In genomic region chr1:27682351-27682944, GRCh38 we compare ENCODE assay signal across 20 cellular contexts. TPM values are rescaled to one million over a fixed set of nuclear protein-coding genes. Genes with fewer than 3 reads are reported as not detected.
"Had no signal": no experiment of that assay in that cellular context is flagged by ENCODE, and none has a peak within 500 bp of the region (broad histone marks: within the 10 kb centered on the region; RNA-seq: fewer than 3 reads in every experiment).

No MANE protein-coding gene starts in this region.

- DNase-seq: activated CD4-positive, alpha-beta T cell treated with anti-CD3 and anti-CD28 coated beads for 36 hours; activated CD4-positive, alpha-beta T cell treated with anti-CD3 and anti-CD28 coated beads, Interleukin-2, amount 50 U/mL, for 48 hours; activated naive CD8-positive, alpha-beta T cell treated with anti-CD3 and anti-CD28 coated beads for 36 hours; amniotic stem cell; glutamatergic neuron; hypothalamus; left lung; mammary epithelial cell; naive thymus-derived CD4-positive, alpha-beta T cell; stimulated activated CD4-positive, alpha-beta T cell treated with anti-CD3 and anti-CD28 coated beads, Interleukin-4, amount 100 ng/mL, for 24 hours; SW 1271; T-helper 2 cell had no signal

- H3K4me2 ChIP-seq: neural progenitor cell had no signal

- H3K27me3 ChIP-seq: cardiac muscle cell, left lung, neural progenitor cell had no signal

- H2AFZ ChIP-seq: neural progenitor cell had no signal

- ATAC-seq: activated CD4-positive, alpha-beta T cell treated with anti-CD3 and anti-CD28 coated beads for 36 hours; left lung; naive thymus-derived CD4-positive, alpha-beta T cell; sciatic nerve; stimulated activated effector memory CD8-positive, alpha-beta T cell treated with anti-CD3 and anti-CD28 coated beads, Interleukin-12 subunit alpha, Interleukin-12 subunit beta, amount 100 ng/mL, for 72 hours; WTC11 had no signal

- FAIRE-seq: keratinocyte had no signal

- H3K27ac ChIP-seq: cardiac muscle cell, left lung, neural progenitor cell, thoracic aorta had no signal

- H3K4me3 ChIP-seq: cardiac muscle cell, left lung, neural progenitor cell, thoracic aorta had no signal

- H3K36me3 ChIP-seq: cardiac muscle cell, left lung, neural progenitor cell, thoracic aorta had no signal

- H3K9ac ChIP-seq: neural progenitor cell had no signal

- H3K4me1 ChIP-seq: left lung had no signal

RNA-seq across cellular contexts. Expression of gene FGR, which starts 47.5 kb away (rescaled TPM):
- total RNA-seq: cardiac muscle cell, fibroblast of villous mesenchyme had no signal
